18 cellular contexts compared by ENCODE assay signal in the genomic region with DNA sequence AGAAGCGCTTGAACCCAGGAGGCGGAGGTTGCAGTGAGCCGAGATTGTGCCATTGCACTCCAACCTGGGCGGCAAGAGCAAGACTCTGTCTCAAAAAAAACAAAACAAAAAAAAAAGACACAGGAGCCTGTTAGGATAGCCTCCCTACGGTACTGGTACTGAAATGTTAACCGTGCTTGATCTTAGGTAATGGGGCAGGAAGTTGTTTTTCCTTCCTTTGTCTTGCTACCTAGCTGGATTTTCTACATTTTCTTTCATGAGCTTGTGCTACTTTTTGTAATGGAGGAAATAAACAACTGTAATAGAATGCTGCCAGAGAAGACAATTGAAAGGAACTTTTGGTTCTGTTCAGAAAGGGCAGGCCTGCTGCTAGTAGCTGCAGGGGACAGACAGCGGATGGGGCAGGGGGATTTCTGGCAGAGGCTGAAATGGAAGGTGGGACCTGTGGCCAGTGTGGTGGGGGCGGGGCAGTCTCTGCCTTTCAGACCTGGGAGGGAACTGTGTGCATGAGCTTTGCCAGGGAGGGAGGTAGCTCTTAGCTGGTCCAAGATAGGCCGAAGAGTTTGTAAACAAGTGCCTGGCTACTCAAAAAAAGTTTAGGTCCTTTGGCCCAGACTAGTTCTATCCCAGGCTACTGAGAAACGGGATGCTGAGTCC. TPM values are rescaled to one million over a fixed set of nuclear protein-coding genes. Genes with fewer than 3 reads are reported as not detected.
DNase-seq lines count a peak whose midpoint lies in the region; ATAC-seq, FAIRE-seq and TF ChIP-seq lines count a peak whose summit lies in the region.
"Had no signal": no experiment of that assay in that cellular context is flagged by ENCODE, and none has a peak within 500 bp of the region (broad histone marks: within the 10 kb centered on the region; RNA-seq: fewer than 3 reads in every experiment).

No MANE protein-coding gene starts in this region.

- no peaks in the 10 kb centered on the region; the same call in 2 of the 3 replicates for H3K9me3 Mint-ChIP-seq in GM23338
- H3K9me3 Mint-ChIP-seq: activated CD4-positive, alpha-beta T cell treated with anti-CD3 and anti-CD28 coated beads, Interleukin-2, amount 10 ng/mL, durations not matched to agents 24 days and 14 days; activated naive CD4-positive, alpha-beta T cell treated with anti-CD3 and anti-CD28 coated beads, Interleukin-2, amount 50 U/mL, for 24 hours; stimulated activated memory B cell treated with anti-CD40 and anti-IgM and Interleukin-4, amounts not matched to agents 10 μg/mL and 1 μg/mL and 100 μg/mL, for 72 hours had no signal

- FAIRE-seq in K562 (lab: Jason Lieb, UNC), result no peak

- no peak overlapping the region for H4K91ac ChIP-seq in neuronal stem cell (ENCODE audit: low read depth, low read length, poor library complexity)

- peaks cover 8% of the 10 kb centered on the region for H3K27me3 Mint-ChIP-seq in GM23338 (ENCODE audit: insufficient read depth, low read depth, poor library complexity)
- H3K27me3 Mint-ChIP-seq: activated CD4-positive, alpha-beta T cell treated with anti-CD3 and anti-CD28 coated beads, Interleukin-2, amount 10 ng/mL, durations not matched to agents 24 days and 14 days; activated naive CD4-positive, alpha-beta T cell treated with anti-CD3 and anti-CD28 coated beads, Interleukin-2, amount 50 U/mL, for 24 hours; stimulated activated memory B cell treated with anti-CD40 and anti-IgM and Interleukin-4, amounts not matched to agents 10 μg/mL and 1 μg/mL and 100 μg/mL, for 72 hours had no signal

- H2BK12ac ChIP-seq in neuronal stem cell (ENCODE audit: low read length), result no peak overlapping the region

- no peak overlapping the region for H3K14ac ChIP-seq in neuronal stem cell (ENCODE audit: low read length)

- TF ChIP-seq EP300 in K562 (IDR thresholded peaks at IDR 0.05; ENCODE audit: low read length), result no peak

- no peaks in the 10 kb centered on the region for H3K9me1 ChIP-seq in K562 (ENCODE audit: control insufficient read depth, insufficient read depth, low read length)

- H3K4me3 ChIP-seq in GM23338, result 0 out of 2 replicates have a peak overlapping the region, but pooled peaks have one; percentile 4
- no peak overlapping the region for H3K4me3 ChIP-seq in K562
- H3K4me3 ChIP-seq in iPS-20b (ENCODE audit: low read length), result peak overlapping the region; percentile 0; the same call in 1 of the 2 replicates
- H3K4me3 ChIP-seq in neuronal stem cell (ENCODE audit: low read length in 2 of 2), result no peak overlapping the region
- H3K4me3 ChIP-seq: SJSA1, smooth muscle cell had no signal

- TF ChIP-seq CTCF in GM23338 (conservative IDR thresholded peaks at IDR 0.05; ENCODE audit: low read depth in 2 of 2) (no peak), K562 (IDR thresholded peaks at IDR 0.05 in 2 of 3, conservative IDR thresholded peaks at IDR 0.05 in 1 of 3; ENCODE audit: insufficient read depth in 2 of 3, low read depth in 1 of 3, low read length in 3 of 3) (no peak)

- H3K36me3 ChIP-seq in GM23338 (ENCODE audit: insufficient read depth), result no peaks in the 10 kb centered on the region
- H3K36me3 ChIP-seq in K562 (ENCODE audit: control insufficient read depth, insufficient read depth, low read length), result no peaks in the 10 kb centered on the region
- no peaks in the 10 kb centered on the region for H3K36me3 ChIP-seq in iPS-20b (ENCODE audit: insufficient read depth, low read depth, low read length)
- H3K36me3 ChIP-seq in neuronal stem cell (replicated peaks in 1 of 2; ENCODE audit: control insufficient read depth in 2 of 2, insufficient read depth in 2 of 2, low read length in 2 of 2), result no peaks in the 10 kb centered on the region
- H3K36me3 ChIP-seq: SJSA1 had no signal

- no peaks in the 10 kb centered on the region for H3K9me3 ChIP-seq in K562 (replicated peaks; ENCODE audit: control insufficient read depth, insufficient read depth, low read depth, low read length)
- H3K9me3 ChIP-seq in iPS-20b (ENCODE audit: insufficient read depth, low read depth, low read length), result no peaks in the 10 kb centered on the region
- H3K9me3 ChIP-seq in neuronal stem cell (replicated peaks in 1 of 2; ENCODE audit: control insufficient read depth in 2 of 2, insufficient read depth in 1 of 2, low read depth in 1 of 2, low read length in 2 of 2), result no peaks in the 10 kb centered on the region
- H3K9me3 ChIP-seq: Caco-2, SJSA1 had no signal

- H2AFZ ChIP-seq in GM23338 (peak overlapping the region; percentile 64; the same call in 1 of the 2 replicates), K562 (ENCODE audit: low read depth, low read length) (peak overlapping the region; percentile 91), neuronal stem cell (ENCODE audit: low read length) (peak overlapping the region; percentile 80)

- H3K18ac ChIP-seq in neuronal stem cell (ENCODE audit: low read length), result no peak overlapping the region

- peak overlapping the region; percentile 58 for H3K27ac Mint-ChIP-seq in GM23338
- H3K27ac Mint-ChIP-seq: activated CD4-positive, alpha-beta T cell treated with anti-CD3 and anti-CD28 coated beads, Interleukin-2, amount 10 ng/mL, durations not matched to agents 24 days and 14 days; activated naive CD4-positive, alpha-beta T cell treated with anti-CD3 and anti-CD28 coated beads, Interleukin-2, amount 50 U/mL, for 24 hours; stimulated activated memory B cell treated with anti-CD40 and anti-IgM and Interleukin-4, amounts not matched to agents 10 μg/mL and 1 μg/mL and 100 μg/mL, for 72 hours had no signal

- no peak overlapping the region for H2AK5ac ChIP-seq in neuronal stem cell (ENCODE audit: low read depth, low read length)

- ATAC-seq in GM23338 (peak; percentile 96), K562 (peak; percentile 32; the same call in 2 of the 3 replicates)
- ATAC-seq: stimulated activated memory B cell treated with anti-CD40 and anti-IgM and Interleukin-4, amounts not matched to agents 10 μg/mL and 1 μg/mL and 100 μg/mL, for 72 hours had no signal

- intact Hi-C loops in K562 (cut with micrococcal nuclease), result no loop called here

- H3K27me3 ChIP-seq in GM23338 (ENCODE audit: insufficient read depth) (no peaks in the 10 kb centered on the region), K562 (ENCODE audit: control insufficient read depth in 2 of 2, insufficient read depth in 2 of 2, low read length in 2 of 2) (no peaks in the 10 kb centered on the region), iPS-20b (ENCODE audit: insufficient read depth, low read length) (peaks cover 10% of the 10 kb centered on the region; the same call in 1 of the 2 replicates), neuronal stem cell (ENCODE audit: control insufficient read depth in 3 of 3, insufficient read depth in 3 of 3, low read depth in 1 of 3, low read length in 3 of 3) (peaks cover 0 to 13% (median 0%) of the 10 kb centered on the region in 3 experiments)
- H3K27me3 ChIP-seq: SJSA1 had no signal

- H3K4me1 ChIP-seq in GM23338 (ENCODE audit: insufficient read depth) (peaks cover 20% of the 10 kb centered on the region), K562 (replicated peaks in 1 of 2; ENCODE audit: control insufficient read depth in 2 of 2, insufficient read depth in 2 of 2, low read length in 2 of 2) (peaks cover 7 to 29% of the 10 kb centered on the region in 2 experiments), iPS-20b (ENCODE audit: insufficient read depth, low read length) (peaks cover 8% of the 10 kb centered on the region; the same call in 1 of the 2 replicates), neuronal stem cell (ENCODE audit: control insufficient read depth in 2 of 2, insufficient read depth in 1 of 2, low read depth in 1 of 2, low read length in 2 of 2) (peaks cover 5 to 8% of the 10 kb centered on the region in 2 donors)

- H3K4ac ChIP-seq in neuronal stem cell (ENCODE audit: low read length), result no peak overlapping the region

- H3K9ac ChIP-seq in K562 (ENCODE audit: insufficient read depth in 1 of 2, low read depth in 2 of 2, low read length in 2 of 2) (peak overlapping the region in 1 of 2 experiments; percentile 81; a peak in 2 of 4 replicates), iPS-20b (ENCODE audit: low read depth, low read length) (peak overlapping the region; percentile 40; the same call in 1 of the 2 replicates), neuronal stem cell (ENCODE audit: low read depth, low read length, poor library complexity) (no peak overlapping the region)

- no peak for TF ChIP-seq RAD21 in K562 (CRISPR knock-in tag; conservative IDR thresholded peaks at IDR 0.05 in 1 of 2, IDR thresholded peaks at IDR 0.05 in 1 of 2)

- in situ Hi-C loops in K562 (cut with MboI), result loop anchor here (5.0 kb wide), 1 partner anchor 115 kb away; the partner anchor contains the start of gene NGRN

- H3K4me2 ChIP-seq in GM23338, result peak overlapping the region; percentile 36
- H3K4me2 ChIP-seq in K562 (ENCODE audit: insufficient read depth, low read length), result no peak overlapping the region
- H3K4me2 ChIP-seq in neuronal stem cell (ENCODE audit: insufficient read depth, low read length, poor library complexity, severe bottlenecking), result no peak overlapping the region
- H3K4me2 ChIP-seq: smooth muscle cell had no signal

- peaks cover 26% of the 10 kb centered on the region for H3K4me1 Mint-ChIP-seq in GM23338
- H3K4me1 Mint-ChIP-seq: activated naive CD4-positive, alpha-beta T cell treated with anti-CD3 and anti-CD28 coated beads, Interleukin-2, amount 50 U/mL, for 24 hours had no signal

- no peak for TF ChIP-seq POLR2A in K562 (conservative IDR thresholded peaks at IDR 0.05)

- H3K9me2 ChIP-seq in GM23338 (ENCODE audit: insufficient read depth), result no peaks in the 10 kb centered on the region

- H2BK5ac ChIP-seq in neuronal stem cell (ENCODE audit: low read length), result no peak overlapping the region

- no peaks in the 10 kb centered on the region for H3K36me3 Mint-ChIP-seq in GM23338 (ENCODE audit: low read depth)
- H3K36me3 Mint-ChIP-seq: activated naive CD4-positive, alpha-beta T cell treated with anti-CD3 and anti-CD28 coated beads, Interleukin-2, amount 50 U/mL, for 24 hours; stimulated activated memory B cell treated with anti-CD40 and anti-IgM and Interleukin-4, amounts not matched to agents 10 μg/mL and 1 μg/mL and 100 μg/mL, for 72 hours had no signal

- H3K4me3 Mint-ChIP-seq in GM23338, result peak overlapping the region; percentile 53
- H3K4me3 Mint-ChIP-seq: activated CD4-positive, alpha-beta T cell treated with anti-CD3 and anti-CD28 coated beads, Interleukin-2, amount 10 ng/mL, durations not matched to agents 24 days and 14 days; activated naive CD4-positive, alpha-beta T cell treated with anti-CD3 and anti-CD28 coated beads, Interleukin-2, amount 50 U/mL, for 24 hours; stimulated activated memory B cell treated with anti-CD40 and anti-IgM and Interleukin-4, amounts not matched to agents 10 μg/mL and 1 μg/mL and 100 μg/mL, for 72 hours had no signal

- no peak overlapping the region for H3K23ac ChIP-seq in neuronal stem cell (ENCODE audit: low read depth, low read length, poor library complexity)

- POLR2A ChIA-PET in K562 (lab: Yijun Ruan, JAX), result interaction anchor here (0.5 to 1.5 kb wide), 7 partner anchors 9 to 509 kb away, joined by 3 read pairs; no protein-coding TSS in a partner anchor

- H3K27ac ChIP-seq in GM23338 (ENCODE audit: low read depth), result peak overlapping the region; percentile 87
- no peak overlapping the region for H3K27ac ChIP-seq in K562 (ENCODE audit: extremely low read depth, low read depth, low read length)
- H3K27ac ChIP-seq in iPS-20b (ENCODE audit: low read length), result peak overlapping the region; percentile 10
- H3K27ac ChIP-seq in neuronal stem cell (replicated peaks; ENCODE audit: low read length), result no peak overlapping the region
- H3K27ac ChIP-seq: SJSA1 had no signal

- 0 out of 2 replicates have a peak, but pooled peaks cover 9% of the 10 kb centered on the region for H3F3A ChIP-seq in GM23338 (replicated peaks; ENCODE audit: low read depth)

- CTCF ChIA-PET in K562 (lab: Yijun Ruan, JAX; ENCODE audit: low intra/inter-chr PET ratio), result no interaction called here

- no peaks in the 10 kb centered on the region for H3K79me2 ChIP-seq in GM23338 (replicated peaks; ENCODE audit: insufficient read depth)
- H3K79me2 ChIP-seq in K562 (ENCODE audit: control insufficient read depth, insufficient read depth, low read length), result no peaks in the 10 kb centered on the region

- H2BK15ac ChIP-seq in neuronal stem cell (ENCODE audit: low read length), result no peak overlapping the region

- no peak overlapping the region for H2BK120ac ChIP-seq in neuronal stem cell (ENCODE audit: low read depth, low read length)

- no peak overlapping the region for H4K8ac ChIP-seq in neuronal stem cell (ENCODE audit: low read depth, low read length)

- H3K79me1 ChIP-seq in neuronal stem cell (ENCODE audit: low read depth, low read length), result no peaks in the 10 kb centered on the region

- DNase-seq in GM23338 (ENCODE audit: low spot score) (peak; percentile 85), K562 (ENCODE audit: extremely low read depth in 1 of 4, low spot score in 3 of 4) (no peak), neuronal stem cell (ENCODE audit: low spot score) (no peak), Kasumi-1 (lab: John Stamatoyannopoulos, UW) (no peak), RKO (ENCODE audit: low spot score) (no peak), HPDE6-E6E7 (ENCODE audit: extremely low spot score) (no peak), SKM-1 (lab: John Stamatoyannopoulos, UW; ENCODE audit: unreplicated experiment) (no peak)
- DNase-seq: activated CD4-positive, alpha-beta T cell treated with anti-CD3 and anti-CD28 coated beads, Interleukin-2, amount 10 ng/mL, durations not matched to agents 24 days and 14 days; Caco-2; effector CD4-positive, alpha-beta T cell; GDM1; NCI-H1436 treated with DMSO at 0.1 percent for 48 hours; T-helper 9 cell had no signal

- BruUV-seq in K562 (replicated peaks; lab: Mats Ljungman, UMichigan), result no TSS peak

- 50% methylated on average over 7 of the region's 10 CpGs for WGBS in K562 (ENCODE audit: insufficient coverage, low coverage, missing lambda C conversion rate)
- no CpG with 5 or more reads among the region's 10 CpGs for WGBS in neuronal stem cell (ENCODE audit: extremely low coverage in 2 of 2, insufficient read length in 2 of 2, insufficient replicate concordance in 1 of 2), 2 donors

- H4K20me1 ChIP-seq in GM23338 (replicated peaks; ENCODE audit: insufficient read depth) (no peaks in the 10 kb centered on the region), K562 (replicated peaks; ENCODE audit: control insufficient read depth, insufficient read depth, low read length) (no peaks in the 10 kb centered on the region)

RNA-seq across cellular contexts. Expression of gene SEMA4B, which starts 49.0 kb away (rescaled TPM):
- total RNA-seq in GM23338 (2014; rRNA removed; shearing (Covaris generic)), result 41.2 and 48.2 TPM in 2 replicates
- polyA plus RNA-seq in GM23338 (2016; fragmentation: Nextera tagmentation; extraction: Ambion mirVana) (16.7 and 19.5 TPM in 2 replicates), K562 (2011; rRNA removed) (28.8 and 56.9 TPM in 2 replicates), K562 (2014; fragmentation: Illumina TruSeq; extraction: Trizol) (10.9 and 16.9 TPM in 2 replicates), K562 (2014; fragmentation: Nextera tagmentation; extraction: Ambion mirVana) (1 to 10 TPM; 1.3 to 1.5 TPM), K562 (2014; rRNA removed) (24.8 and 27.8 TPM in 2 replicates)
- total RNA-seq in K562 (2011; cell fraction: chromatin; rRNA removed; ENCODE audit: low replicate concordance), result 229 and 471 TPM in 2 replicates
- 275 and 311 TPM in 2 replicates for total RNA-seq in K562 (2011; cell fraction: nucleolus; rRNA removed)
- 234 and 268 TPM in 2 replicates for total RNA-seq in K562 (2011; cell fraction: nucleoplasm; rRNA removed)
- total RNA-seq in K562 (2014; rRNA removed) (11.0 and 38.7 TPM in 2 replicates), K562 (2014; rRNA removed; fragmentation: Illumina TruSeq; extraction: Trizol) (8.5 and 10.7 TPM in 2 replicates), K562 (2015; rRNA removed; fragmentation: Illumina TruSeq; extraction: Trizol) (16.7 and 17.7 TPM in 2 replicates), K562 (2021) (33.6 and 37.9 TPM in 2 replicates)
- 31.0 and 40.4 TPM in 2 replicates for polyA plus RNA-seq in K562 (2011; cell fraction: cytosol; rRNA removed)
- 155 and 194 TPM in 2 replicates for polyA plus RNA-seq in K562 (2011; cell fraction: nucleus; rRNA removed)
- polyA plus RNA-seq in K562 (2012), result 31.3 and 40.0 TPM in 2 replicates
- polyA minus RNA-seq in K562 (2011; rRNA and poly(A)+ RNA removed), result 41.6 and 47.9 TPM in 2 replicates
- 59.8 and 102 TPM in 2 replicates for polyA minus RNA-seq in K562 (2011; cell fraction: cytosol; rRNA and poly(A)+ RNA removed)
- polyA minus RNA-seq in K562 (2011; cell fraction: nucleus; rRNA and poly(A)+ RNA removed), result 62.9 and 86.3 TPM in 2 replicates
- polyA plus RNA-seq in neuronal stem cell (2013, experiment 1 of 2), result 15.2 TPM
- 15.6 TPM for polyA plus RNA-seq in neuronal stem cell (2013, experiment 2 of 2)

RNA-seq across cellular contexts. Expression of gene IDH2, which starts 49.8 kb away (rescaled TPM):
- 63.6 and 64.0 TPM in 2 replicates for total RNA-seq in GM23338 (2014; rRNA removed; shearing (Covaris generic))
- polyA plus RNA-seq in GM23338 (2016; fragmentation: Nextera tagmentation; extraction: Ambion mirVana) (54.9 and 58.1 TPM in 2 replicates), K562 (2011; rRNA removed) (99.9 and 181 TPM in 2 replicates), K562 (2014; fragmentation: Illumina TruSeq; extraction: Trizol) (83.0 and 84.4 TPM in 2 replicates), K562 (2014; fragmentation: Nextera tagmentation; extraction: Ambion mirVana) (1 to 10 TPM in 1 of 2 experiments, under 1 TPM in 1; 0.70 to 3.1 TPM), K562 (2014; rRNA removed) (51.1 and 52.3 TPM in 2 replicates)
- 8.3 and 17.4 TPM in 2 replicates for total RNA-seq in K562 (2011; cell fraction: chromatin; rRNA removed; ENCODE audit: low replicate concordance)
- total RNA-seq in K562 (2011; cell fraction: nucleolus; rRNA removed), result 17.3 and 17.6 TPM in 2 replicates
- total RNA-seq in K562 (2011; cell fraction: nucleoplasm; rRNA removed), result 13.9 and 15.0 TPM in 2 replicates
- total RNA-seq in K562 (2014; rRNA removed) (59.2 and 74.5 TPM in 2 replicates), K562 (2014; rRNA removed; fragmentation: Illumina TruSeq; extraction: Trizol) (34.2 and 41.2 TPM in 2 replicates), K562 (2015; rRNA removed; fragmentation: Illumina TruSeq; extraction: Trizol) (72.3 and 72.6 TPM in 2 replicates), K562 (2021) (76.7 and 80.4 TPM in 2 replicates)
- polyA plus RNA-seq in K562 (2011; cell fraction: cytosol; rRNA removed), result 113 and 128 TPM in 2 replicates
- polyA plus RNA-seq in K562 (2011; cell fraction: nucleus; rRNA removed), result 68.2 and 102 TPM in 2 replicates
- polyA plus RNA-seq in K562 (2012), result 68.8 and 135 TPM in 2 replicates
- polyA minus RNA-seq in K562 (2011; rRNA and poly(A)+ RNA removed), result 62.2 and 82.4 TPM in 2 replicates
- 51.4 and 98.5 TPM in 2 replicates for polyA minus RNA-seq in K562 (2011; cell fraction: cytosol; rRNA and poly(A)+ RNA removed)
- polyA minus RNA-seq in K562 (2011; cell fraction: nucleus; rRNA and poly(A)+ RNA removed), result 7.0 and 20.3 TPM in 2 replicates
- 111 TPM for polyA plus RNA-seq in neuronal stem cell (2013, experiment 1 of 2)
- polyA plus RNA-seq in neuronal stem cell (2013, experiment 2 of 2), result 110 TPM

Comparison
In these comparisons a context has a peak if more than half of its experiments do, and no peak if none do; other contexts are left out.
1. H3K27ac ChIP-seq: peak in GM23338 (single experiment) and iPS-20b (single experiment); none in K562 (single experiment) and neuronal stem cell (single experiment).
2. H3K4me3 ChIP-seq: peak in GM23338 (single experiment) and iPS-20b (single experiment); none in K562 (single experiment) and neuronal stem cell (0 of 2).
3. Peak in every context shown above with its lines, with median percentiles within 50 percentile points of each other: H2AFZ ChIP-seq.